ENCODE assay signal across 9 cellular contexts in genomic region chr5:68456756-68457217, GRCh38.
DNase-seq lines count a peak whose midpoint lies in the region; ATAC-seq and TF ChIP-seq lines count a peak whose summit lies in the region.
"Had no signal": no experiment of that assay in that cellular context is flagged by ENCODE, and none has a peak within 500 bp of the region (broad histone marks: within the 10 kb centered on the region; RNA-seq: fewer than 3 reads in every experiment).

No MANE protein-coding gene starts in this region.

- no peak overlapping the region for H2BK120ac ChIP-seq in mesendoderm (ENCODE audit: low read depth, low read length)

- H3K23ac ChIP-seq in mesendoderm (ENCODE audit: low read length) = no peak overlapping the region

- no peak overlapping the region for H2BK5ac ChIP-seq in mesendoderm (ENCODE audit: low read length)

- no peaks in the 10 kb centered on the region for H3K79me1 ChIP-seq in mesendoderm (ENCODE audit: low read length)

- H3K4me3 ChIP-seq in colonic mucosa (no peak overlapping the region), mesendoderm (ENCODE audit: low read length) (no peak overlapping the region)

- no peak overlapping the region for H2AK5ac ChIP-seq in mesendoderm (ENCODE audit: low read length)

- H3K79me2 ChIP-seq in mesendoderm (ENCODE audit: control insufficient read depth, insufficient read depth, low read length) = no peaks in the 10 kb centered on the region

- ATAC-seq in HG03439 (IDR thresholded peaks at IDR 0.05; ENCODE audit: unreplicated experiment) (no peak), HG02642 (IDR thresholded peaks at IDR 0.05; ENCODE audit: poor library complexity, unreplicated experiment) (no peak)

- no peak overlapping the region for H3K18ac ChIP-seq in mesendoderm (ENCODE audit: low read length)

- no peaks in the 10 kb centered on the region for H3K36me3 ChIP-seq in colonic mucosa
- no peaks in the 10 kb centered on the region for H3K36me3 ChIP-seq in mesendoderm (ENCODE audit: control insufficient read depth, insufficient read depth, low read length)

- intact Hi-C loops in colonic mucosa (cut with DNase I) = loop anchor here (5.0 kb wide), 1 partner anchor 169 kb away; no protein-coding TSS in a partner anchor

- DNase-seq in DMS79 treated with DMSO at 0.1 percent for 48 hours (lab: John Stamatoyannopoulos, UW) = peak; percentile 52
- peak; percentile 60 for DNase-seq in LoVo (ENCODE audit: low spot score)
- DNase-seq in colonic mucosa = peak; percentile 57
- DNase-seq in mesendoderm = peak; percentile 47
- no peak for DNase-seq in HuH-7 (ENCODE audit: low spot score)
- DNase-seq in UCSD-AML1 (lab: John Stamatoyannopoulos, UW; ENCODE audit: unreplicated experiment) = no peak
- DNase-seq: immature natural killer cell had no signal

- no peak overlapping the region for H4K5ac ChIP-seq in mesendoderm (ENCODE audit: low read length)

- no peak overlapping the region for H3K4me2 ChIP-seq in mesendoderm (ENCODE audit: low read length)

- H3K9me3 ChIP-seq in colonic mucosa = no peaks in the 10 kb centered on the region

- no peak overlapping the region for H2BK15ac ChIP-seq in mesendoderm (replicated peaks; ENCODE audit: low read depth)

- H3K27ac ChIP-seq in colonic mucosa (no peak overlapping the region), mesendoderm (ENCODE audit: low read depth, low read length) (no peak overlapping the region)

- no peaks in the 10 kb centered on the region for H3K4me1 ChIP-seq in colonic mucosa
- no peaks in the 10 kb centered on the region for H3K4me1 ChIP-seq in mesendoderm (ENCODE audit: control insufficient read depth, low read depth, low read length)

- H3K4ac ChIP-seq in mesendoderm (ENCODE audit: low read depth, low read length) = no peak overlapping the region

- H3K56ac ChIP-seq in mesendoderm (ENCODE audit: low read length) = no peak overlapping the region

- H3K27me3 ChIP-seq in colonic mucosa (no peaks in the 10 kb centered on the region), mesendoderm (ENCODE audit: insufficient read depth, low read length, poor library complexity) (no peaks in the 10 kb centered on the region)

- TF ChIP-seq CTCF in colonic mucosa (IDR thresholded peaks at IDR 0.05) = no peak

- H3K9ac ChIP-seq in colonic mucosa (ENCODE audit: low read depth in 2 of 2, low read length in 2 of 2) = no peak overlapping the region
- no peak overlapping the region for H3K9ac ChIP-seq in mesendoderm (ENCODE audit: low read length)

- no peak overlapping the region for H4K8ac ChIP-seq in mesendoderm (ENCODE audit: low read depth, low read length)

- no CpG with 5 or more reads among the region's 4 CpGs for WGBS in mesendoderm (ENCODE audit: extremely low coverage, insufficient coverage, low lambda C conversion rate)

Comparison
In these comparisons a context has a peak if more than half of its experiments do, and no peak if none do; other contexts are left out.
1. DNase-seq: peak in DMS79 treated with DMSO at 0.1 percent for 48 hours (single experiment), LoVo (single experiment), colonic mucosa (single experiment) and mesendoderm (single experiment); none in HuH-7 (single experiment) and UCSD-AML1 (single experiment).